Comparison of ENCODE assay signal across 8 cellular contexts in the genomic region with DNA sequence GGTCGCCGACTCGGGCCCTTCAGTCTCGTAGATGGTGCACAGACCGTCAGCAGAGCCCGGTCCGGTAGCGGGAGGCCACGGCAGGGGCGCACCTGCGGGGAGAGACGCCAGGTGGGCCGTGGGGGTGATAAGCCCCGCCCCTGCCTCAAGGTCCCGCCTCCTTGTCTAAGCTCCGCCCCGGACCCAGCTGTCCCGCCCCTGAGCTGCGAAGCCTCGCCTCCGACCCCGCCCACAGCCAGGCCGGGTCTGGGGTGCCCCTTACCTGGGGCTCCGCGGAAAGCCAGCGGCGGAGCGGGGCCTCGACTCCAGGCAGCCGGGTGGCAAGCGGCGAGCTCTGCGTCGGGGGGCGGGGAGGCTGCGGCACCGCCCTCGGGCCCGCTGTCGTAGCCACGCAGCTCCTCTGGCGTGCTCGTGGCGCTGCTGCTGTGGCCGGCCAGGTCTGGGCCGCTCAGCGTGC. TPM values are rescaled to one million over a fixed set of nuclear protein-coding genes. Genes with fewer than 3 reads are reported as not detected.
DNase-seq lines count a peak whose midpoint lies in the region; ATAC-seq, FAIRE-seq and TF ChIP-seq lines count a peak whose summit lies in the region.

No MANE protein-coding gene starts in this region.

- TF ChIP-seq CTCF in RWPE2 (IDR thresholded peaks at IDR 0.05; ENCODE audit: poor library complexity, severe bottlenecking): peak; percentile 70

- DNase-seq in RWPE2 (ENCODE audit: low spot score) (peak; percentile 75), left ventricle myocardium superior (peak; percentile 76), HTR-8/SVneo (ENCODE audit: insufficient read length, low spot score) (no peak), DMS79 treated with DMSO at 0.1 percent for 48 hours (lab: John Stamatoyannopoulos, UW) (no peak)
- peak; percentile 79 for DNase-seq in activated naive CD4-positive, alpha-beta T cell treated with Interleukin-2 at 50 U/mL for 16 hours

- ATAC-seq in GM18519 (IDR thresholded peaks at IDR 0.05; ENCODE audit: low FRiP score, unreplicated experiment): peak; percentile 21
- peak; percentile 43 for ATAC-seq in HG03025 (IDR thresholded peaks at IDR 0.05; ENCODE audit: low FRiP score, unreplicated experiment)
- ATAC-seq in RWPE2 (ENCODE audit: low read depth): peak; percentile 33
- ATAC-seq in left ventricle myocardium superior: peak; percentile 66

- H3K4me3 ChIP-seq in RWPE2 (ENCODE audit: severe bottlenecking): peak overlapping the region; percentile 36
- H3K4me3 ChIP-seq in skeletal muscle satellite cell (ENCODE audit: low read length): peak overlapping the region; percentile 64

- H3K36me3 ChIP-seq in RWPE2 (ENCODE audit: low read depth): no peaks in the 10 kb centered on the region
- H3K36me3 ChIP-seq in skeletal muscle satellite cell (ENCODE audit: insufficient read depth, low read length): no peaks in the 10 kb centered on the region

- no peak for FAIRE-seq in HTR-8/SVneo (lab: Jason Lieb, UNC)

- intact Hi-C loops in left ventricle myocardium superior (cut with micrococcal nuclease): no loop called here

- peaks cover 1% of the 10 kb centered on the region for H3K27me3 ChIP-seq in RWPE2 (ENCODE audit: insufficient read depth, poor library complexity, severe bottlenecking)
- peaks cover 31% of the 10 kb centered on the region for H3K27me3 ChIP-seq in skeletal muscle satellite cell (ENCODE audit: control insufficient read depth, insufficient read depth, low read length)

- H3K9me3 ChIP-seq in RWPE2 (ENCODE audit: severe bottlenecking) (no peaks in the 10 kb centered on the region), skeletal muscle satellite cell (replicated peaks; ENCODE audit: low read length) (no peaks in the 10 kb centered on the region)

- peak overlapping the region; percentile 85 for H3K4me2 ChIP-seq in skeletal muscle satellite cell (ENCODE audit: low read length)

- H3K27ac ChIP-seq in RWPE2 (ENCODE audit: poor library complexity, severe bottlenecking): no peak overlapping the region

- peak overlapping the region; percentile 19 for H3K9ac ChIP-seq in skeletal muscle satellite cell (ENCODE audit: low read depth, low read length)

- peaks cover 3% of the 10 kb centered on the region for H3K4me1 ChIP-seq in RWPE2 (ENCODE audit: insufficient read depth, poor library complexity, severe bottlenecking)
- peaks cover 19% of the 10 kb centered on the region for H3K4me1 ChIP-seq in skeletal muscle satellite cell (ENCODE audit: control insufficient read depth, insufficient read depth, low read length)

RNA-seq across cellular contexts. Expression of a gene that starts 4.7 kb away (rescaled TPM):
- total RNA-seq in left ventricle myocardium superior: 0.15 TPM
- total RNA-seq in skeletal muscle satellite cell (2012; rRNA removed): under 0.01 TPM in 1 of 2 replicates, not detected in the other

RNA-seq across cellular contexts. Expression of a gene that starts 18.8 kb away (rescaled TPM):
- 3.1 TPM for total RNA-seq in left ventricle myocardium superior
- total RNA-seq in skeletal muscle satellite cell (2012; rRNA removed): 5.2 and 6.3 TPM in 2 replicates

RNA-seq across cellular contexts. Expression of a gene that starts 34.2 kb away (rescaled TPM):
- total RNA-seq in left ventricle myocardium superior: 30.4 TPM
- total RNA-seq in skeletal muscle satellite cell (2012; rRNA removed): 5.6 and 10.7 TPM in 2 replicates

RNA-seq across cellular contexts. Expression of a gene that starts 39.5 kb away (rescaled TPM):
- total RNA-seq in left ventricle myocardium superior: 23.5 TPM
- total RNA-seq in skeletal muscle satellite cell (2012; rRNA removed): 17.2 and 22.3 TPM in 2 replicates

RNA-seq across cellular contexts. Expression of a gene that starts 45.1 kb away (rescaled TPM):
- total RNA-seq in left ventricle myocardium superior: 11.4 TPM
- total RNA-seq in skeletal muscle satellite cell (2012; rRNA removed): 0.25 TPM in 1 of 2 replicates, not detected in the other

Comparison
In these comparisons a context has a peak if more than half of its experiments do, and no peak if none do; other contexts are left out.
1. DNase-seq: peak in RWPE2 (single experiment), activated naive CD4-positive, alpha-beta T cell treated with Interleukin-2 at 50 U/mL for 16 hours (single experiment) and left ventricle myocardium superior (single experiment); none in HTR-8/SVneo (single experiment) and DMS79 treated with DMSO at 0.1 percent for 48 hours (single experiment).
2. Peak in every context shown above with its lines, with median percentiles within 50 percentile points of each other: ATAC-seq.